28 cellular contexts compared by ENCODE assay signal in the genomic region with DNA sequence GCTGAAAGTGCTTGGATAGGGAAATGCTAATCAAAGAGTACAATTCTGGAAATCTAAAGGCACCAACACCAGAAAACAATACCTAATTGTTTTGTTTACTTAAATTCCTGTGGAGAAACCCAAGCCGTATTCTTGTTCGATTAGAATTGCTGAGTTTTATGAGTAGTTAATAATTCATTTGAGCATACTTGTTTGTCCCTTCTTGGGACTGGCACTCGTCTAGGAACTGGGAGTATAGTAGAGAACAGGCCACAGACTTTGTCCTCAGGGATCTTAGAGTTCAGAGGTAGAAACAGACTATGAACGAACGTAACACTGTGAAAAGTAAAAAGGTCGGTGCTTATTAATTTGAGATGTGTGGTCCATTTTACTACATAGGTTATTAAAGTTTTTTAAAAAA. TPM values are rescaled to one million over a fixed set of nuclear protein-coding genes. Genes with fewer than 3 reads are reported as not detected.
A peak's percentile ranks its signal among the peaks of the same experiment; 100 is the strongest.
DNase-seq lines count a peak whose midpoint lies in the region; ATAC-seq, FAIRE-seq and TF ChIP-seq lines count a peak whose summit lies in the region.
"Had no signal": no experiment of that assay in that cellular context is flagged by ENCODE, and none has a peak within 500 bp of the region (broad histone marks: within the 10 kb centered on the region; RNA-seq: fewer than 3 reads in every experiment).

No MANE protein-coding gene starts in this region.

- no peaks in the 10 kb centered on the region for H3K4me1 Mint-ChIP-seq in activated CD4-positive, alpha-beta T cell treated with anti-CD3 and anti-CD28 coated beads, Interleukin-2, amount 10 ng/mL, durations not matched to agents 24 days and 14 days
- H3K4me1 Mint-ChIP-seq: CD14-positive monocyte; CD4-positive, CD25-positive, alpha-beta regulatory T cell; CD8-positive, alpha-beta memory T cell had no signal

- no peak overlapping the region for H3K4me2 ChIP-seq in HepG2 (ENCODE audit: low read depth, low read length)
- H3K4me2 ChIP-seq: BLaER1 had no signal

- intact Hi-C loops in right lobe of liver (cut with DNase I) = no loop called here
- intact Hi-C loops in HepG2 (cut with micrococcal nuclease; ENCODE audit: unreplicated experiment) = no loop called here
- intact Hi-C loops in gastrocnemius medialis (cut with DNase I; ENCODE audit: low total_unique reads) = no loop called here
- intact Hi-C loops in activated CD4-positive, alpha-beta T cell treated with anti-CD3 and anti-CD28 coated beads, Interleukin-2, amount 10 ng/mL, durations not matched to agents 24 days and 14 days (cut with micrococcal nuclease) = no loop called here

- FAIRE-seq in HepG2 (lab: Jason Lieb, UNC) (no peak), small intestine (lab: Jason Lieb, UNC) (peak; percentile 65)
- FAIRE-seq: A204.1, GM12891, GM19239 had no signal

- 41% methylated on average over 6 of the region's 6 CpGs for WGBS in right lobe of liver (ENCODE audit: insufficient coverage, low coverage, low lambda C conversion rate, missing lambda C conversion rate)
- WGBS in HepG2 (ENCODE audit: low lambda C conversion rate) = 18% methylated on average over 6 of the region's 6 CpGs
- WGBS in small intestine, 3 donors = 16 to 56% (median 26%) methylated on average over 6 of the region's 6 CpGs

- H4K20me1 ChIP-seq in HepG2 (ENCODE audit: insufficient read depth, low read length) = no peaks in the 10 kb centered on the region
- H4K20me1 ChIP-seq: BLaER1 had no signal

- no peak overlapping the region for H3K9ac ChIP-seq in HepG2 (ENCODE audit: insufficient read depth, low read depth, low read length)
- H3K9ac ChIP-seq: BLaER1 had no signal

- no TSS peak for BruUV-seq in HepG2 (replicated peaks; lab: Mats Ljungman, UMichigan)

- no peaks in the 10 kb centered on the region for H3K36me3 Mint-ChIP-seq in activated CD4-positive, alpha-beta T cell treated with anti-CD3 and anti-CD28 coated beads, Interleukin-2, amount 10 ng/mL, durations not matched to agents 24 days and 14 days (ENCODE audit: low read depth)
- H3K36me3 Mint-ChIP-seq: CD14-positive monocyte; CD4-positive, alpha-beta memory T cell; CD4-positive, CD25-positive, alpha-beta regulatory T cell; CD8-positive, alpha-beta memory T cell had no signal

- no peak overlapping the region for H3K27ac Mint-ChIP-seq in activated CD4-positive, alpha-beta T cell treated with anti-CD3 and anti-CD28 coated beads, Interleukin-2, amount 10 ng/mL, durations not matched to agents 24 days and 14 days
- H3K27ac Mint-ChIP-seq: CD14-positive monocyte; CD4-positive, alpha-beta memory T cell; CD4-positive, CD25-positive, alpha-beta regulatory T cell; CD8-positive, alpha-beta memory T cell had no signal

- H3K27me3 ChIP-seq in right lobe of liver = no peaks in the 10 kb centered on the region
- no peaks in the 10 kb centered on the region for H3K27me3 ChIP-seq in HepG2 (ENCODE audit: control insufficient read depth in 1 of 2, insufficient read depth in 2 of 2, low read length in 2 of 2)
- no peaks in the 10 kb centered on the region for H3K27me3 ChIP-seq in small intestine (ENCODE audit: control insufficient read depth in 2 of 2, insufficient read depth in 2 of 2, low read length in 2 of 2)
- no peaks in the 10 kb centered on the region for H3K27me3 ChIP-seq in gastrocnemius medialis
- H3K27me3 ChIP-seq: BE2C, BLaER1 had no signal

- no peaks in the 10 kb centered on the region for H3K9me3 Mint-ChIP-seq in activated CD4-positive, alpha-beta T cell treated with anti-CD3 and anti-CD28 coated beads, Interleukin-2, amount 10 ng/mL, durations not matched to agents 24 days and 14 days
- H3K9me3 Mint-ChIP-seq: CD8-positive, alpha-beta memory T cell had no signal

- H2AFZ ChIP-seq in HepG2 (ENCODE audit: low read length) = no peak overlapping the region

- H3K27me3 Mint-ChIP-seq in activated CD4-positive, alpha-beta T cell treated with anti-CD3 and anti-CD28 coated beads, Interleukin-2, amount 10 ng/mL, durations not matched to agents 24 days and 14 days = peaks cover 2% of the 10 kb centered on the region
- H3K27me3 Mint-ChIP-seq: CD4-positive, CD25-positive, alpha-beta regulatory T cell had no signal

- H3K9me3 ChIP-seq in right lobe of liver = no peaks in the 10 kb centered on the region
- no peaks in the 10 kb centered on the region for H3K9me3 ChIP-seq in HepG2 (ENCODE audit: low read length)
- H3K9me3 ChIP-seq in small intestine (ENCODE audit: control insufficient read depth, low read depth) = no peaks in the 10 kb centered on the region
- H3K9me3 ChIP-seq in gastrocnemius medialis = no peaks in the 10 kb centered on the region
- H3K9me3 ChIP-seq: BE2C, BLaER1 had no signal

- POLR2A ChIA-PET in HepG2 (lab: Yijun Ruan, JAX) = no interaction called here

- ATAC-seq in right lobe of liver = peak in 3 of 4 donors; percentile 25 to 67 (median 39)
- no peak for ATAC-seq in HepG2
- ATAC-seq in gastrocnemius medialis = no peak

- H3K36me3 ChIP-seq in right lobe of liver (no peaks in the 10 kb centered on the region), HepG2 (replicated peaks in 1 of 2; ENCODE audit: control insufficient read depth in 1 of 2, insufficient read depth in 2 of 2, low read length in 2 of 2) (no peaks in the 10 kb centered on the region), small intestine (ENCODE audit: control insufficient read depth in 2 of 2, insufficient read depth in 2 of 2, low read length in 2 of 2) (no peaks in the 10 kb centered on the region), gastrocnemius medialis (no peaks in the 10 kb centered on the region)
- H3K36me3 ChIP-seq: BE2C, BLaER1 had no signal

- CTCF ChIA-PET in HepG2 (lab: Yijun Ruan, JAX; ENCODE audit: low intra/inter-chr PET ratio, low total read pairs) = no interaction called here

- no peak for DNase-seq in right lobe of liver
- no peak for DNase-seq in HepG2 (ENCODE audit: low spot score)
- peak; percentile 34 for DNase-seq in mucosa of gallbladder (ENCODE audit: low spot score)
- DNase-seq in small intestine = peak; percentile 91
- no peak for DNase-seq in gastrocnemius medialis
- DNase-seq in RPMI8226 = no peak
- no peak for DNase-seq in activated CD4-positive, alpha-beta T cell treated with anti-CD3 and anti-CD28 coated beads, Interleukin-2, amount 10 ng/mL, durations not matched to agents 24 days and 14 days
- DNase-seq: 8988T; ACHN; BE2C; C1 segment of cervical spinal cord; CD4-positive, alpha-beta memory T cell; CD4-positive, CD25-positive, alpha-beta regulatory T cell; CD8-positive, alpha-beta memory T cell; COR-L47; DMS 273 treated with DMSO at 0.1 percent for 48 hours; DMS153; DMS79; DND-41; EL; GDM1 had no signal

- no peaks in the 10 kb centered on the region for H3K4me1 ChIP-seq in right lobe of liver
- H3K4me1 ChIP-seq in HepG2 (ENCODE audit: insufficient read depth, low read length) = no peaks in the 10 kb centered on the region
- H3K4me1 ChIP-seq in small intestine (ENCODE audit: control insufficient read depth in 2 of 2, insufficient read depth in 1 of 2, low read depth in 1 of 2, low read length in 1 of 2) = peaks cover 0 to 6% of the 10 kb centered on the region in 2 donors
- H3K4me1 ChIP-seq in gastrocnemius medialis = no peaks in the 10 kb centered on the region
- H3K4me1 ChIP-seq: BE2C, BLaER1 had no signal

- no peak for TF ChIP-seq POLR2A in right lobe of liver (IDR thresholded peaks at IDR 0.05)
- no peak for TF ChIP-seq POLR2A in HepG2 (IDR thresholded peaks at IDR 0.05; ENCODE audit: insufficient read depth in 1 of 2, low read depth in 2 of 2, low read length in 2 of 2)
- TF ChIP-seq POLR2A in gastrocnemius medialis (IDR thresholded peaks at IDR 0.05) = no peak

- H3K4me3 Mint-ChIP-seq in activated CD4-positive, alpha-beta T cell treated with anti-CD3 and anti-CD28 coated beads, Interleukin-2, amount 10 ng/mL, durations not matched to agents 24 days and 14 days = no peak overlapping the region
- H3K4me3 Mint-ChIP-seq: CD14-positive monocyte; CD4-positive, alpha-beta memory T cell; CD4-positive, CD25-positive, alpha-beta regulatory T cell; CD8-positive, alpha-beta memory T cell had no signal

- no peak overlapping the region for H3K27ac ChIP-seq in right lobe of liver
- no peak overlapping the region for H3K27ac ChIP-seq in HepG2 (ENCODE audit: extremely low read length, insufficient read depth, low read length)
- H3K27ac ChIP-seq in VCaP = peak overlapping the region; percentile 8; the same call in 1 of the 2 replicates
- no peak overlapping the region for H3K27ac ChIP-seq in small intestine (ENCODE audit: low read depth in 1 of 2, low read length in 1 of 2)
- no peak overlapping the region for H3K27ac ChIP-seq in gastrocnemius medialis
- H3K27ac ChIP-seq: BLaER1 had no signal

- no peak for TF ChIP-seq CTCF in right lobe of liver (IDR thresholded peaks at IDR 0.05)
- TF ChIP-seq CTCF in HepG2 (CRISPR knock-in tag; IDR thresholded peaks at IDR 0.05) = no peak
- TF ChIP-seq CTCF in VCaP (conservative IDR thresholded peaks at IDR 0.05) = no peak
- no peak for TF ChIP-seq CTCF in gastrocnemius medialis (IDR thresholded peaks at IDR 0.05 in 4 of 5, conservative IDR thresholded peaks at IDR 0.05 in 1 of 5)

- no peak overlapping the region for H3K4me3 ChIP-seq in right lobe of liver
- H3K4me3 ChIP-seq in HepG2 (replicated peaks in 1 of 3; ENCODE audit: insufficient read depth in 1 of 3, low read depth in 2 of 3, low read length in 3 of 3) = no peak overlapping the region
- no peak overlapping the region for H3K4me3 ChIP-seq in small intestine (ENCODE audit: low read depth in 1 of 2, low read length in 2 of 2)
- H3K4me3 ChIP-seq in gastrocnemius medialis = no peak overlapping the region
- H3K4me3 ChIP-seq: BLaER1 had no signal

- in situ Hi-C loops in HepG2 (cut with HindIII; ENCODE audit: extremely low pct_ligation_motif_present, low pct_unique_long_range_greater_than_20kb) = no loop called here
- in situ Hi-C loops in gastrocnemius medialis (cut with MboI; ENCODE audit: low sequenced_read_pairs in 4 of 4) = no loop called here

- H3K79me2 ChIP-seq in HepG2 (ENCODE audit: insufficient read depth, low read length) = no peaks in the 10 kb centered on the region

- no peak for TF ChIP-seq RAD21 in HepG2 (CRISPR knock-in tag; IDR thresholded peaks at IDR 0.05)

- TF ChIP-seq EP300 in HepG2 (IDR thresholded peaks at IDR 0.05; ENCODE audit: low read depth in 2 of 2, low read length in 2 of 2) (no peak), HepG2 (CRISPR knock-in tag; IDR thresholded peaks at IDR 0.05; ENCODE audit: borderline replicate concordance) (no peak)

RNA-seq across cellular contexts. Expression of a gene that starts 39.4 kb away (rescaled TPM):
- total RNA-seq in right lobe of liver = under 1 TPM in 4 of 6 experiments, not detected in 2; 0.04 to 0.12 (median 0.07) TPM
- total RNA-seq in HepG2 (2016; rRNA removed; fragmentation: Illumina TruSeq; extraction: Trizol) = not detected in 2 replicates
- total RNA-seq in HepG2 (2016; cell fraction: cytosol; rRNA removed; fragmentation: Illumina TruSeq; extraction: Trizol; ENCODE audit: low read depth) = not detected in 2 replicates
- not detected in 2 replicates for total RNA-seq in HepG2 (2016; cell fraction: insoluble cytoplasmic fraction; rRNA removed; fragmentation: Illumina TruSeq; extraction: Trizol)
- total RNA-seq in HepG2 (2016; cell fraction: membrane; rRNA removed; fragmentation: Illumina TruSeq; extraction: Trizol) = not detected in 2 replicates
- total RNA-seq in HepG2 (2016; cell fraction: nucleus; rRNA removed; fragmentation: Illumina TruSeq; extraction: Trizol) = not detected in 2 replicates
- polyA plus RNA-seq in HepG2 (2011; rRNA removed) = not detected in 2 replicates
- polyA plus RNA-seq in HepG2 (2011; cell fraction: cytosol; rRNA removed) = not detected in 2 replicates
- not detected in 2 replicates for polyA plus RNA-seq in HepG2 (2011; cell fraction: nucleus; rRNA removed)
- not detected in 2 replicates for polyA plus RNA-seq in HepG2 (2012)
- not detected in 2 replicates for polyA plus RNA-seq in HepG2 (2016; cell fraction: cytosol; fragmentation: Illumina TruSeq; extraction: Trizol; ENCODE audit: low read depth)
- polyA plus RNA-seq in HepG2 (2016; cell fraction: insoluble cytoplasmic fraction; fragmentation: Illumina TruSeq; extraction: Trizol; ENCODE audit: low read depth) = not detected in 2 replicates
- not detected in 2 replicates for polyA plus RNA-seq in HepG2 (2016; cell fraction: membrane; fragmentation: Illumina TruSeq; extraction: Trizol; ENCODE audit: low read depth)
- polyA plus RNA-seq in HepG2 (2016; cell fraction: nucleus; fragmentation: Illumina TruSeq; extraction: Trizol; ENCODE audit: insufficient read depth, low read depth) = not detected in 2 replicates
- not detected in 2 replicates for polyA minus RNA-seq in HepG2 (2011; rRNA and poly(A)+ RNA removed; ENCODE audit: low replicate concordance)
- not detected in 2 replicates for polyA minus RNA-seq in HepG2 (2011; cell fraction: cytosol; rRNA and poly(A)+ RNA removed)
- polyA minus RNA-seq in HepG2 (2011; cell fraction: nucleus; rRNA and poly(A)+ RNA removed) = not detected in 2 replicates
- total RNA-seq in mucosa of gallbladder = 14.2 TPM
- under 1 TPM in 1 of 3 donors, not detected in 2; 0.43 TPM for polyA plus RNA-seq in small intestine
- under 1 TPM in 2 of 4 donors, not detected in 2; 0.07 to 0.09 TPM for total RNA-seq in gastrocnemius medialis
- not detected in 2 replicates for total RNA-seq in activated CD4-positive, alpha-beta T cell treated with anti-CD3 and anti-CD28 coated beads, Interleukin-2, amount 10 ng/mL, durations not matched to agents 24 days and 14 days
- total RNA-seq: CD4-positive, alpha-beta memory T cell; CD4-positive, CD25-positive, alpha-beta regulatory T cell; CD8-positive, alpha-beta memory T cell; G401 had no signal
- polyA plus RNA-seq: CD14-positive monocyte; CD4-positive, alpha-beta memory T cell; CD4-positive, CD25-positive, alpha-beta regulatory T cell; CD8-positive, alpha-beta memory T cell had no signal

Comparison
In these comparisons a context has a peak if more than half of its experiments do, and no peak if none do; other contexts are left out.
1. ATAC-seq: peak in right lobe of liver (3 of 4); none in HepG2 (single experiment) and gastrocnemius medialis (0 of 2).
2. DNase-seq: peak in mucosa of gallbladder (single experiment) and small intestine (single experiment); none in right lobe of liver (0 of 3), HepG2 (single experiment), gastrocnemius medialis (0 of 2), RPMI8226 (single experiment) and activated CD4-positive, alpha-beta T cell treated with anti-CD3 and anti-CD28 coated beads, Interleukin-2, amount 10 ng/mL, durations not matched to agents 24 days and 14 days (single experiment).
3. RNA of a gene that starts 39.4 kb away (total RNA-seq): 14.2 TPM in mucosa of gallbladder (single experiment); 0.04 to 0.12 TPM in right lobe of liver, 0.07 to 0.09 TPM in gastrocnemius medialis, not detected in HepG2 and not detected in activated CD4-positive, alpha-beta T cell treated with anti-CD3 and anti-CD28 coated beads, Interleukin-2, amount 10 ng/mL, durations not matched to agents 24 days and 14 days; every median in the first group is over 10 times any median in the second.